ENCODE assay signal across 7 cellular contexts in genomic region chr5:79676354-79676753, GRCh38. TPM values are rescaled to one million over a fixed set of nuclear protein-coding genes. Genes with fewer than 3 reads are reported as not detected.
DNase-seq lines count a peak whose midpoint lies in the region; ATAC-seq and TF ChIP-seq lines count a peak whose summit lies in the region.
"Not testable (repeated sequence)": the region's sequence is repeated elsewhere in the genome, so short reads cannot be mapped to it uniquely, and the experiment has no call there.

No MANE protein-coding gene starts in this region.

- H3K27ac Mint-ChIP-seq in MCF 10A (ENCODE audit: low read depth, unreplicated experiment), result not testable (repeated sequence)
- peak overlapping the region; percentile 50 for H3K27ac Mint-ChIP-seq in nephron progenitor cell

- H3K4me1 Mint-ChIP-seq in MCF 10A (ENCODE audit: insufficient read depth, unreplicated experiment), result peaks cover 16% of the 10 kb centered on the region
- not testable (repeated sequence) for H3K4me1 Mint-ChIP-seq in nephron progenitor cell

- DNase-seq in EL (peak; percentile 16), HCEC 1CT (peak; percentile 46), MCF 10A (ENCODE audit: unreplicated experiment) (peak; percentile 54), fibroblast of mammary gland (ENCODE audit: low read depth) (peak; percentile 35)
- DNase-seq in RWPE2 (ENCODE audit: low spot score); left lobe of liver (ENCODE audit: low spot score); nephron progenitor cell: not testable (repeated sequence)

- intact Hi-C loops in MCF 10A (cut with micrococcal nuclease), result not testable (repeated sequence)

- H3K9me3 Mint-ChIP-seq in MCF 10A (ENCODE audit: unreplicated experiment); nephron progenitor cell: not testable (repeated sequence)

- H3K36me3 Mint-ChIP-seq in MCF 10A (ENCODE audit: insufficient read depth, unreplicated experiment) (peaks cover 37% of the 10 kb centered on the region), nephron progenitor cell (ENCODE audit: low read depth) (peaks cover 45% of the 10 kb centered on the region)

- H3K4me1 ChIP-seq in RWPE2 (ENCODE audit: insufficient read depth, poor library complexity, severe bottlenecking), result not testable (repeated sequence)

- H3K27ac ChIP-seq in RWPE2 (ENCODE audit: poor library complexity, severe bottlenecking), result not testable (repeated sequence)

- not testable (repeated sequence) for H3K27me3 ChIP-seq in RWPE2 (ENCODE audit: insufficient read depth, poor library complexity, severe bottlenecking)

- peaks cover 69% of the 10 kb centered on the region for H3K36me3 ChIP-seq in RWPE2 (ENCODE audit: low read depth)

- H3K9me3 ChIP-seq in RWPE2 (ENCODE audit: severe bottlenecking), result not testable (repeated sequence)

- not testable (repeated sequence) for BruUV-seq in MCF 10A (replicated peaks; lab: Mats Ljungman, UMichigan)

- not testable (repeated sequence) for H3K4me3 ChIP-seq in RWPE2 (ENCODE audit: severe bottlenecking); fibroblast of mammary gland (ENCODE audit: control insufficient read depth, low read depth, low read length)

- H3K27me3 Mint-ChIP-seq in MCF 10A (ENCODE audit: insufficient read depth, unreplicated experiment); nephron progenitor cell (ENCODE audit: low read depth, poor library complexity): not testable (repeated sequence)

- POLR2A ChIA-PET in MCF 10A (lab: Yijun Ruan, JAX), result interaction anchor here (0.7 to 1.3 kb wide), 2 partner anchors 12 to 1029 kb away, joined by 3 to 5 read pairs; no protein-coding TSS in a partner anchor

- CTCF ChIA-PET in MCF 10A (lab: Yijun Ruan, JAX), result not testable (repeated sequence)

- H3K4me3 Mint-ChIP-seq in MCF 10A (ENCODE audit: unreplicated experiment); nephron progenitor cell: not testable (repeated sequence)

- peak; percentile 46; the same call in 1 of the 3 replicates for ATAC-seq in RWPE2 (ENCODE audit: low read depth)
- ATAC-seq in left lobe of liver, result peak; percentile 55

- not testable (repeated sequence) for TF ChIP-seq CTCF in RWPE2 (IDR thresholded peaks at IDR 0.05; ENCODE audit: poor library complexity, severe bottlenecking); MCF 10A (IDR thresholded peaks at IDR 0.05; ENCODE audit: unreplicated experiment); fibroblast of mammary gland (conservative IDR thresholded peaks at IDR 0.05; ENCODE audit: control insufficient read depth, insufficient read depth, low read depth, low read length); nephron progenitor cell (IDR thresholded peaks at IDR 0.05)

RNA-seq across cellular contexts. Expression of gene CMYA5, which starts 13.3 kb away (rescaled TPM):
- total RNA-seq in MCF 10A (2022), result 0.37 and 0.61 TPM in 2 replicates
- total RNA-seq in left lobe of liver, result 1.3 TPM
